Comparison of ENCODE assay signal across 24 cellular contexts in the genomic region with DNA sequence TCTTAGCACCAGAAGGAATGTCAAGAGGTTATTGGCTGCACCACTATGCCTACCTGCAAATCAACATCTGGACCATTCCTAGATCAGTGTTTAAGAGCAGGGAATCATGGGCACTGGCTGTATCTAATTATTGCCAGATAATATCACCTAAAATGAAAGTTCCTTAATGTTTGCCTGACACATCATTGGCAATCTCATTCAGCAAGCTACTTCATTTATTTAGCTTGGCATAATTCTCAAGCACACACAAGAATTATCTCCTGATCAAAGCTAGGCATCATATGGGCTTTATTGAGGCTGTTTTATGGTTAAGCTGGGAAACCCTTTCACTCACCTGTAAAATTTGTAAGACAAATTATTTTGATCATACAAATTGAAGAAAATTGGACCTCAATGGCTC.
"Had no signal": no experiment of that assay in that cellular context is flagged by ENCODE, and none has a peak within 500 bp of the region (broad histone marks: within the 10 kb centered on the region; RNA-seq: fewer than 3 reads in every experiment).

No MANE protein-coding gene starts in this region.

- H3K9ac ChIP-seq: parathyroid adenoma had no signal

- H3K4me3 Mint-ChIP-seq: immature natural killer cell; memory B cell; natural killer cell; stimulated activated naive B cell treated with anti-CD40 and anti-IgM and Interleukin-4, amounts not matched to agents 10 μg/mL and 1 μg/mL and 100 μg/mL, for 72 hours; stimulated activated naive CD8-positive, alpha-beta T cell treated with anti-CD3 and anti-CD28 coated beads, Interleukin-15, Interleukin-2, amounts not matched to agents 100 ng/mL and 50 ng/mL, for 24 hours had no signal

- H2AFZ ChIP-seq: parathyroid adenoma had no signal

- ATAC-seq: left ventricle myocardium superior; lower lobe of right lung; natural killer cell; right lobe of liver; stimulated activated naive B cell treated with anti-CD40 and anti-IgM and Interleukin-4, amounts not matched to agents 10 μg/mL and 1 μg/mL and 100 μg/mL, for 72 hours had no signal

- DNase-seq: colonic mucosa; dermis blood vessel endothelial cell; effector memory CD4-positive, alpha-beta T cell; erythroblast; esophagus squamous epithelium; hypothalamus; immature natural killer cell; islet precursor cell; left ventricle myocardium superior; lower lobe of right lung; natural killer cell; right lobe of liver; small intestine; stimulated activated CD4-positive, alpha-beta T cell treated with anti-CD3 and anti-CD28 coated beads, Interleukin-15, amount 100 ng/mL, for 24 hours; stimulated activated CD4-positive, alpha-beta T cell treated with anti-CD3 and anti-CD28 coated beads, Interleukin-2, amount 100 ng/mL, for 48 hours; stimulated activated naive B cell treated with anti-CD40 and anti-IgM and Interleukin-4, amounts not matched to agents 10 μg/mL and 1 μg/mL and 100 μg/mL, for 72 hours had no signal

- H3K79me2 ChIP-seq: parathyroid adenoma had no signal

- H3K27me3 Mint-ChIP-seq: progenitor cell of endocrine pancreas; stimulated activated naive CD8-positive, alpha-beta T cell treated with anti-CD3 and anti-CD28 coated beads, Interleukin-15, Interleukin-2, amounts not matched to agents 100 ng/mL and 50 ng/mL, for 24 hours had no signal

- H3K36me3 Mint-ChIP-seq: immature natural killer cell; memory B cell; natural killer cell; stimulated activated naive B cell treated with anti-CD40 and anti-IgM and Interleukin-4, amounts not matched to agents 10 μg/mL and 1 μg/mL and 100 μg/mL, for 72 hours had no signal

- H3K27me3 ChIP-seq: colonic mucosa, esophagus squamous epithelium, neutrophil, right lobe of liver, tibial nerve, upper lobe of left lung had no signal

- H3K36me3 ChIP-seq: colonic mucosa, esophagus squamous epithelium, lower lobe of right lung, neutrophil, right lobe of liver, thoracic aorta, tibial nerve, upper lobe of left lung had no signal

- H3K27ac ChIP-seq: colonic mucosa, esophagus squamous epithelium, lower lobe of right lung, neutrophil, parathyroid adenoma, right lobe of liver, thoracic aorta, tibial nerve, upper lobe of left lung had no signal

- H3K9me3 ChIP-seq: colonic mucosa, esophagus squamous epithelium, lower lobe of right lung, neutrophil, right lobe of liver, thoracic aorta, tibial nerve, upper lobe of left lung had no signal

- H3K4me3 ChIP-seq: colonic mucosa, esophagus squamous epithelium, lower lobe of right lung, right lobe of liver, thoracic aorta, tibial nerve, upper lobe of left lung had no signal

- H3K4me1 Mint-ChIP-seq: immature natural killer cell; memory B cell; natural killer cell; stimulated activated naive B cell treated with anti-CD40 and anti-IgM and Interleukin-4, amounts not matched to agents 10 μg/mL and 1 μg/mL and 100 μg/mL, for 72 hours had no signal

- H3K4me1 ChIP-seq: colonic mucosa, lower lobe of right lung, parathyroid adenoma, right lobe of liver, tibial nerve, upper lobe of left lung had no signal

- H3K27ac Mint-ChIP-seq: immature natural killer cell; memory B cell; natural killer cell; progenitor cell of endocrine pancreas; stimulated activated naive B cell treated with anti-CD40 and anti-IgM and Interleukin-4, amounts not matched to agents 10 μg/mL and 1 μg/mL and 100 μg/mL, for 72 hours; stimulated activated naive CD8-positive, alpha-beta T cell treated with anti-CD3 and anti-CD28 coated beads, Interleukin-15, Interleukin-2, amounts not matched to agents 100 ng/mL and 50 ng/mL, for 24 hours had no signal
